8 cellular contexts compared by ENCODE assay signal in the genomic region with DNA sequence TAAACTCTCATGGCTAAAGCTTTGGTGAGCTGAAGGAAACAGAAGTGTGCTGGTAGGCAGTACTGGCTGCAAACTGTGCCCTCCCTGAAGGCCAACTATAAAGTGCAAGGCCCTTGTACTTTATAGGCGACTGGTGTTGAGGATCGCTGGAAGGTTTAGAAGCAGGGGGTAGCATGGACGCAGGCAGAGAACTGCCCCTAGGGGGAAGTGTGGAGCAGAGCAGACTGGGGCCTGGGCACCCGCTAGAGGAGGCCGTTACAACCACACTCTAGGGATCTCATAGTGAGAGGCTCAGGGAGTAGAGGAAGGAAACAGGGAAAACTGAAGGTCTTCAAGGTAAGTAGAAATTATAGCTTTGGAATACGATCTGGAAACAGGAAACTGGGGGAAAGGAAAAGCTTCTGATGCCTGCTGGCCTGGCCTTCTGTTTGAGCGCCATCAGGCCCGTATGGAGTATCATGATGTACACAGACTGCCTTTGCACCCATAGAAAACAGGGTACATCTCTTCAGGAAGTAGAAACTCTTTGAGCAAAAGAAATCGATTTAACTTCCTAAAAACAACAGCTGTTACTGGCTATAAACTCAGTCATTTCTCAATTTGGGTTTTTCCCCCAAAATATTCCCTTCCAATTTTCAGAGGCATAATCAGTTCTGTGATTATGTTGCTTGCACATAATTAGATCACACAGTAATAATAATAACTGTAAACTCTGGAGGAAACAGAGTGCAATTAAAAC. TPM values are rescaled to one million over a fixed set of nuclear protein-coding genes. Genes with fewer than 3 reads are reported as not detected.
DNase-seq lines count a peak whose midpoint lies in the region; ATAC-seq and TF ChIP-seq lines count a peak whose summit lies in the region.

No MANE protein-coding gene starts in this region.

- H4K20me1 ChIP-seq in MM.1S (ENCODE audit: insufficient read depth, low read length), result no peaks in the 10 kb centered on the region

- H3K9me3 Mint-ChIP-seq in activated CD8-positive, alpha-beta memory T cell treated with anti-CD3 and anti-CD28 coated beads, Interleukin-2, amount 10 ng/mL, durations not matched to agents 7 days and 5 days (ENCODE audit: low read depth), result no peaks in the 10 kb centered on the region

- CTCF ChIA-PET in activated CD8-positive, alpha-beta memory T cell treated with anti-CD3 and anti-CD28 coated beads, Interleukin-2, amount 10 ng/mL, durations not matched to agents 7 days and 5 days (lab: Charles Lee), result interaction anchor here (1.0 to 11.6 kb wide), 8 partner anchors 9 to 538 kb away, joined by 3 to 206 read pairs (median 5); partner anchors contain the start of gene TMSB4X

- no peaks in the 10 kb centered on the region for H3K79me2 ChIP-seq in MM.1S (ENCODE audit: low read length)

- H3F3A ChIP-seq in MM.1S (ENCODE audit: insufficient read depth, low read length), result peaks cover 5% of the 10 kb centered on the region; the same call in 1 of the 2 replicates

- no peak overlapping the region for H2AFZ ChIP-seq in MM.1S (ENCODE audit: low read length)

- H3K27ac ChIP-seq in MM.1S (ENCODE audit: low read length) (no peak overlapping the region), psoas muscle (peak overlapping the region; percentile 50), thyroid gland (peak overlapping the region in 1 of 3 donors; percentile 45)

- no peaks in the 10 kb centered on the region for H3K27me3 ChIP-seq in MM.1S (replicated peaks; ENCODE audit: insufficient read depth, low read length)
- no peaks in the 10 kb centered on the region for H3K27me3 ChIP-seq in psoas muscle (ENCODE audit: insufficient read depth in 3 of 3, low read length in 2 of 3)
- no peaks in the 10 kb centered on the region for H3K27me3 ChIP-seq in thyroid gland

- H3K36me3 ChIP-seq in MM.1S (replicated peaks; ENCODE audit: insufficient read depth, low read length) (no peaks in the 10 kb centered on the region), psoas muscle (ENCODE audit: insufficient read depth in 1 of 2, low read depth in 1 of 2) (no peaks in the 10 kb centered on the region), thyroid gland (no peaks in the 10 kb centered on the region)

- intact Hi-C loops in psoas muscle (cut with DNase I), result no loop called here
- intact Hi-C loops in thyroid gland (cut with DNase I), result no loop called here

- peaks cover 43% of the 10 kb centered on the region for H3K4me1 ChIP-seq in MM.1S (ENCODE audit: low read length)
- H3K4me1 ChIP-seq in psoas muscle, result peaks cover 5% of the 10 kb centered on the region
- H3K4me1 ChIP-seq in thyroid gland, result peaks cover 0 to 10% of the 10 kb centered on the region in 2 donors

- H3K27ac Mint-ChIP-seq in activated CD8-positive, alpha-beta memory T cell treated with anti-CD3 and anti-CD28 coated beads, Interleukin-2, amount 10 ng/mL, durations not matched to agents 7 days and 5 days, result peak overlapping the region; percentile 97

- WGBS in psoas muscle, 3 donors, result 54 to 65% (median 60%) methylated on average over 9 of the region's 9 CpGs
- WGBS in thyroid gland, 2 donors, result 63 to 74% methylated on average over 9 of the region's 9 CpGs

- H3K9ac ChIP-seq in MM.1S (ENCODE audit: low read length), result no peak overlapping the region

- no peaks in the 10 kb centered on the region for H3K36me3 Mint-ChIP-seq in activated CD8-positive, alpha-beta memory T cell treated with anti-CD3 and anti-CD28 coated beads, Interleukin-2, amount 10 ng/mL, durations not matched to agents 7 days and 5 days

- TF ChIP-seq CTCF in GM12875 (IDR thresholded peaks at IDR 0.05; ENCODE audit: borderline replicate concordance, insufficient read depth, low read depth, low read length), result peak; percentile 96
- peak; percentile 35 for TF ChIP-seq CTCF in MM.1S (IDR thresholded peaks at IDR 0.05; ENCODE audit: low read length)
- TF ChIP-seq CTCF in psoas muscle (IDR thresholded peaks at IDR 0.05), result no peak
- peak in 1 of 6 experiments; percentile 9 for TF ChIP-seq CTCF in thyroid gland (IDR thresholded peaks at IDR 0.05)

- no peaks in the 10 kb centered on the region for H3K9me2 ChIP-seq in MM.1S (replicated peaks; ENCODE audit: insufficient read depth, low read length)

- ATAC-seq in GM21825 (IDR thresholded peaks at IDR 0.05; ENCODE audit: unreplicated experiment), result peak; percentile 46
- peak; percentile 81 for ATAC-seq in activated CD8-positive, alpha-beta memory T cell treated with anti-CD3 and anti-CD28 coated beads, Interleukin-2, amount 10 ng/mL, durations not matched to agents 7 days and 5 days
- ATAC-seq in esophagus mucosa, result peak; percentile 20
- ATAC-seq in psoas muscle, result peak in 3 of 4 donors; percentile 41 to 53 (median 52)

- no peak overlapping the region for H3K4me2 ChIP-seq in MM.1S (ENCODE audit: low read depth, low read length)

- DNase-seq in MM.1S, result no peak
- DNase-seq in activated CD8-positive, alpha-beta memory T cell treated with anti-CD3 and anti-CD28 coated beads, Interleukin-2, amount 10 ng/mL, durations not matched to agents 7 days and 5 days, result peak; percentile 87
- peak in 1 of 2 donors; percentile 61 for DNase-seq in psoas muscle
- DNase-seq in thyroid gland, result no peak
- DNase-seq in DMS79 (lab: John Stamatoyannopoulos, UW), result no peak

- peak overlapping the region; percentile 49 for H3K4me3 ChIP-seq in GM12875 (ENCODE audit: low read depth, low read length)
- no peak overlapping the region for H3K4me3 ChIP-seq in MM.1S (ENCODE audit: low read length)
- no peak overlapping the region for H3K4me3 ChIP-seq in psoas muscle
- no peak overlapping the region for H3K4me3 ChIP-seq in thyroid gland (replicated peaks in 1 of 3)

- no peaks in the 10 kb centered on the region for H3K9me3 ChIP-seq in MM.1S (replicated peaks; ENCODE audit: insufficient read depth, low read length)
- H3K9me3 ChIP-seq in psoas muscle, result no peaks in the 10 kb centered on the region
- no peaks in the 10 kb centered on the region for H3K9me3 ChIP-seq in thyroid gland

- peaks cover 82% of the 10 kb centered on the region for H3K4me1 Mint-ChIP-seq in activated CD8-positive, alpha-beta memory T cell treated with anti-CD3 and anti-CD28 coated beads, Interleukin-2, amount 10 ng/mL, durations not matched to agents 7 days and 5 days

- H3K27me3 Mint-ChIP-seq in activated CD8-positive, alpha-beta memory T cell treated with anti-CD3 and anti-CD28 coated beads, Interleukin-2, amount 10 ng/mL, durations not matched to agents 7 days and 5 days, result no peaks in the 10 kb centered on the region

- H3K4me3 Mint-ChIP-seq in activated CD8-positive, alpha-beta memory T cell treated with anti-CD3 and anti-CD28 coated beads, Interleukin-2, amount 10 ng/mL, durations not matched to agents 7 days and 5 days, result peak overlapping the region; percentile 77

- TF ChIP-seq POLR2A in thyroid gland (IDR thresholded peaks at IDR 0.05), result no peak

RNA-seq across cellular contexts. Expression of gene TMSB4X, which starts 23.9 kb away (rescaled TPM):
- total RNA-seq in activated CD8-positive, alpha-beta memory T cell treated with anti-CD3 and anti-CD28 coated beads, Interleukin-2, amount 10 ng/mL, durations not matched to agents 7 days and 5 days, result 1,000 to 10,000 TPM; 6,072 to 7,639 TPM
- 1,041 TPM for total RNA-seq in esophagus mucosa
- total RNA-seq in psoas muscle, result 100 to 1,000 TPM; 382 to 731 (median 461) TPM
- polyA plus RNA-seq in psoas muscle, result 1,000 to 10,000 TPM in 1 of 3 donors, 100 to 1,000 TPM in 2; 534 to 1,148 (median 724) TPM
- total RNA-seq in thyroid gland, result 1,000 to 10,000 TPM in 3 of 4 donors, 100 to 1,000 TPM in 1; 854 to 2,672 (median 1,302) TPM

RNA-seq across cellular contexts. Expression of gene TLR8, which starts 44.6 kb away (rescaled TPM):
- not detected for total RNA-seq in activated CD8-positive, alpha-beta memory T cell treated with anti-CD3 and anti-CD28 coated beads, Interleukin-2, amount 10 ng/mL, durations not matched to agents 7 days and 5 days
- 0.32 TPM for total RNA-seq in esophagus mucosa
- under 1 TPM; 0.36 to 0.57 (median 0.48) TPM for total RNA-seq in psoas muscle
- under 1 TPM; 0.06 to 0.10 (median 0.09) TPM for polyA plus RNA-seq in psoas muscle
- 1 to 10 TPM in 1 of 4 donors, under 1 TPM in 3; 0.45 to 1.7 (median 0.62) TPM for total RNA-seq in thyroid gland

Comparison
In these comparisons a context has a peak if more than half of its experiments do, and no peak if none do; other contexts are left out.
1. ATAC-seq: peak in every context shown above with its lines; median percentile 81 in activated CD8-positive, alpha-beta memory T cell treated with anti-CD3 and anti-CD28 coated beads, Interleukin-2, amount 10 ng/mL, durations not matched to agents 7 days and 5 days; 52 in psoas muscle; 46 in GM21825; 20 in esophagus mucosa.